24 cellular contexts compared by ENCODE assay signal in genomic region chr12:41223600-41223999, GRCh38. TPM values are rescaled to one million over a fixed set of nuclear protein-coding genes. Genes with fewer than 3 reads are reported as not detected.
"Had no signal": no experiment of that assay in that cellular context is flagged by ENCODE, and none has a peak within 500 bp of the region (broad histone marks: within the 10 kb centered on the region; RNA-seq: fewer than 3 reads in every experiment).

No MANE protein-coding gene starts in this region.

- H3K27me3 Mint-ChIP-seq: activated CD4-positive, alpha-beta memory T cell treated with anti-CD3 and anti-CD28 coated beads, Interleukin-2, amount 10 ng/mL, durations not matched to agents 7 days and 5 days; activated CD4-positive, alpha-beta T cell treated with anti-CD3 and anti-CD28 coated beads for 36 hours; T-helper 17 cell had no signal

- H3K4me3 Mint-ChIP-seq: activated CD4-positive, alpha-beta memory T cell treated with anti-CD3 and anti-CD28 coated beads, Interleukin-2, amount 10 ng/mL, durations not matched to agents 7 days and 5 days; activated CD4-positive, alpha-beta T cell treated with anti-CD3 and anti-CD28 coated beads for 36 hours; activated naive CD8-positive, alpha-beta T cell treated with anti-CD3 and anti-CD28 coated beads, Interleukin-2, amount 10 ng/mL, durations not matched to agents 7 days and 5 days; T-helper 17 cell had no signal

- H3K4me1 ChIP-seq: breast epithelium had no signal

- H3K36me3 ChIP-seq: adrenal gland, breast epithelium had no signal

- H3K27ac Mint-ChIP-seq: activated CD4-positive, alpha-beta memory T cell treated with anti-CD3 and anti-CD28 coated beads, Interleukin-2, amount 10 ng/mL, durations not matched to agents 7 days and 5 days; activated CD4-positive, alpha-beta T cell treated with anti-CD3 and anti-CD28 coated beads for 36 hours; activated naive CD8-positive, alpha-beta T cell treated with anti-CD3 and anti-CD28 coated beads, Interleukin-2, amount 10 ng/mL, durations not matched to agents 7 days and 5 days; activated T-helper 2 cell treated with anti-CD3 and anti-CD28 coated beads, Interferon-gamma antibody, Interleukin-2, Interleukin-4, amounts not matched to agents 10 μg/mL and 5 μg/mL and 100 μg/mL, durations not matched to agents 14 hours and 24 hours and 36 hours; T-helper 17 cell had no signal

- H3K9me3 ChIP-seq: adrenal gland, breast epithelium had no signal

- H3K36me3 Mint-ChIP-seq: activated naive CD8-positive, alpha-beta T cell treated with anti-CD3 and anti-CD28 coated beads, Interleukin-2, amount 10 ng/mL, durations not matched to agents 7 days and 5 days had no signal

- H3K9me3 Mint-ChIP-seq: activated CD4-positive, alpha-beta memory T cell treated with anti-CD3 and anti-CD28 coated beads, Interleukin-2, amount 10 ng/mL, durations not matched to agents 7 days and 5 days; activated naive CD8-positive, alpha-beta T cell treated with anti-CD3 and anti-CD28 coated beads, Interleukin-2, amount 10 ng/mL, durations not matched to agents 7 days and 5 days; activated T-helper 2 cell treated with anti-CD3 and anti-CD28 coated beads, Interferon-gamma antibody, Interleukin-2, Interleukin-4, amounts not matched to agents 10 μg/mL and 5 μg/mL and 100 μg/mL, durations not matched to agents 14 hours and 24 hours and 36 hours had no signal

- H3K27me3 ChIP-seq: adrenal gland, breast epithelium had no signal

- ATAC-seq: activated CD4-positive, alpha-beta T cell treated with anti-CD3 and anti-CD28 coated beads for 36 hours; T-helper 17 cell had no signal

- H3K4me1 Mint-ChIP-seq: activated CD4-positive, alpha-beta memory T cell treated with anti-CD3 and anti-CD28 coated beads, Interleukin-2, amount 10 ng/mL, durations not matched to agents 7 days and 5 days; activated CD4-positive, alpha-beta T cell treated with anti-CD3 and anti-CD28 coated beads for 36 hours; activated naive CD8-positive, alpha-beta T cell treated with anti-CD3 and anti-CD28 coated beads, Interleukin-2, amount 10 ng/mL, durations not matched to agents 7 days and 5 days; T-helper 17 cell had no signal

- H3K4me3 ChIP-seq: adrenal gland, breast epithelium had no signal

- DNase-seq: activated CD4-positive, alpha-beta memory T cell treated with anti-CD3 and anti-CD28 coated beads, Interleukin-2, amount 10 ng/mL, durations not matched to agents 7 days and 5 days; activated CD4-positive, alpha-beta T cell treated with anti-CD3 and anti-CD28 coated beads for 36 hours; activated CD4-positive, alpha-beta T cell treated with anti-CD3 and anti-CD28 coated beads, Interleukin-2, amount 50 U/mL, for 1 hour; activated naive CD4-positive, alpha-beta T cell treated with anti-CD3 and anti-CD28 coated beads, Interleukin-2, amount 50 U/mL, for 16 hours; activated naive CD8-positive, alpha-beta T cell treated with anti-CD3 and anti-CD28 coated beads, Interleukin-2, amount 10 ng/mL, durations not matched to agents 7 days and 5 days; activated T-cell treated with anti-CD3 and anti-CD28 coated beads for 4 hours; activated T-cell treated with anti-CD3 and anti-CD28 coated beads, Interleukin-2, amount 50 U/mL, for 48 hours; adrenal gland; anterior cingulate cortex; caudate nucleus; NCI-H1092; NCI-H2029; NCI-H2107; NCI-H446 treated with DMSO at 0.1 percent for 48 hours; NCI-H524 treated with DMSO at 0.1 percent for 48 hours; NCI-H774; SIG-M5; T-helper 17 cell; T1000 had no signal

RNA-seq across cellular contexts. Expression of gene PDZRN4, which starts 35.5 kb away (rescaled TPM):
- total RNA-seq: activated CD4-positive, alpha-beta memory T cell treated with anti-CD3 and anti-CD28 coated beads, Interleukin-2, amount 10 ng/mL, durations not matched to agents 7 days and 5 days; activated CD4-positive, alpha-beta T cell treated with anti-CD3 and anti-CD28 coated beads for 36 hours; activated CD8-positive, alpha-beta memory T cell treated with anti-CD3 and anti-CD28 coated beads for 36 hours; activated naive CD8-positive, alpha-beta T cell treated with anti-CD3 and anti-CD28 coated beads, Interleukin-2, amount 10 ng/mL, durations not matched to agents 7 days and 5 days; activated T-helper 2 cell treated with anti-CD3 and anti-CD28 coated beads, Interferon-gamma antibody, Interleukin-2, Interleukin-4, amounts not matched to agents 10 μg/mL and 5 μg/mL and 100 μg/mL, durations not matched to agents 14 hours and 24 hours and 36 hours; M059J; RPMI7951; T-helper 17 cell had no signal
